In the genomic region with DNA sequence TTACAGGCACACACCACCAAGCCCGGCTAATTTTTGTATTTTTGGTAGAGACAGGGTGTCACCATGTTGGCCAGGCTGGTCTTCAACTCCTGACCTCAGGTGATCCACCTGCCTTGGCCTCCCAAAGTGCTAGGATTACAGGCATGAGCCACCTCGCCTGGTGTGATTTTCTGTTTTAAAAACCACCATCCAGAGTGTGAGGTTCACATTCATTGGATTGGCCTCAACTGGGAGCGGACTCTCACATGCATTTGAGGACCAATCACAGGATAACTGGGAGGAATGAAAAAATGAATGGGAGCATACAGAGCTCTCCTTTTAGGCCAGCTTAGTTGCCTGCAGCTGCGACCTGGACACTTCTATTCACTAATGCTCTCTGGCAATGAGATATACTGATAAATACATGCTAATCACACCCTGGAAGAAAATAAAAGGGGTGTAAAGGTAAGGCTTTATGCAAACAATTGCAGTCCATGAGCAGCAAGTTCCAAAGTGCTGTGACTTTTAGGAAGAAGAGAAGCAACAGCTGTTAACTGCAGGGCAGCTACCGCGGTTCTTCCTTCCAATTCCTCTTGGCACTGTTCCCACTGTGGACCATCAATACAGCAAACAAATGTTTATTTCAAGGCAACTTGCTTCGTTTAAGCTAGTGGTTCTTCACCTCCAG, we compare ENCODE assay signal across 24 cellular contexts. TPM values are rescaled to one million over a fixed set of nuclear protein-coding genes. Genes with fewer than 3 reads are reported as not detected.
DNase-seq lines count a peak whose midpoint lies in the region; ATAC-seq, FAIRE-seq and TF ChIP-seq lines count a peak whose summit lies in the region.
"Had no signal": no experiment of that assay in that cellular context is flagged by ENCODE, and none has a peak within 500 bp of the region (broad histone marks: within the 10 kb centered on the region; RNA-seq: fewer than 3 reads in every experiment).

No MANE protein-coding gene starts in this region.

- no peak for ATAC-seq in GM18873 (IDR thresholded peaks at IDR 0.05; ENCODE audit: low FRiP score, unreplicated experiment)
- ATAC-seq: activated CD4-positive, CD25-positive, alpha-beta regulatory T cell treated with anti-CD3 and anti-CD28 coated beads, Interleukin-2, amount 50 U/mL, for 24 hours; activated CD8-positive, alpha-beta T cell treated with anti-CD3 and anti-CD28 coated beads for 36 hours had no signal

- intact Hi-C loops in kidney (cut with DNase I): no loop called here

- DNase-seq in COLO668 (lab: John Stamatoyannopoulos, UW; ENCODE audit: unreplicated experiment): peak; percentile 19
- DNase-seq in NCI-H345 (lab: John Stamatoyannopoulos, UW): peak; percentile 45
- DNase-seq in kidney: no peak
- peak; percentile 30 for DNase-seq in pons (ENCODE audit: low spot score)
- DNase-seq in glomerular visceral epithelial cell (ENCODE audit: extremely low spot score): no peak
- DNase-seq in GM13977 (ENCODE audit: low spot score): no peak
- DNase-seq: activated CD8-positive, alpha-beta T cell treated with anti-CD3 and anti-CD28 coated beads for 36 hours; activated naive CD4-positive, alpha-beta T cell treated with anti-CD3 and anti-CD28 coated beads, Interleukin-2, amount 10 ng/mL, durations not matched to agents 7 days and 5 days; CD4-positive, CD25-positive, alpha-beta regulatory T cell; central memory CD4-positive, alpha-beta T cell; H9; heart left ventricle; immature natural killer cell; lower lobe of right lung; naive B cell; NCI-H1694 treated with DMSO at 0.1 percent for 48 hours; NCI-H226; PC-9; SHP77 treated with DMSO at 0.1 percent for 48 hours had no signal

- no peak overlapping the region for H3K4me3 ChIP-seq in kidney (ENCODE audit: low read length in 2 of 2)
- H3K4me3 ChIP-seq: ascending aorta, heart left ventricle, lower lobe of right lung, PC-9, right atrium auricular region had no signal

- peak overlapping the region; percentile 14 to 68 for H3K27ac ChIP-seq in kidney (ENCODE audit: low read depth in 2 of 2, low read length in 2 of 2)
- H3K27ac ChIP-seq: ascending aorta, heart left ventricle, lower lobe of right lung, PC-9, right atrium auricular region had no signal

- in situ Hi-C loops in GM13977 (cut with MboI; ENCODE audit: low pct_unique_long_range_greater_than_20kb, low sequenced_read_pairs, unreplicated experiment): no loop called here

- H3K9ac ChIP-seq in kidney (ENCODE audit: low read length in 2 of 2): no peak overlapping the region

- H3K36me3 ChIP-seq in kidney (ENCODE audit: control insufficient read depth in 1 of 2, insufficient read depth in 2 of 2, low read length in 2 of 2): no peaks in the 10 kb centered on the region
- H3K36me3 ChIP-seq: ascending aorta, right atrium auricular region had no signal

- no peak for FAIRE-seq in kidney (lab: Jason Lieb, UNC)
- FAIRE-seq: G401.6 had no signal

- no peaks in the 10 kb centered on the region for H3K9me3 ChIP-seq in kidney (ENCODE audit: control insufficient read depth in 1 of 2, low read length in 2 of 2)
- H3K9me3 ChIP-seq: ascending aorta, heart left ventricle, lower lobe of right lung, right atrium auricular region had no signal

- peaks cover 5 to 20% of the 10 kb centered on the region in 2 donors for H3K4me1 ChIP-seq in kidney (ENCODE audit: control insufficient read depth in 1 of 2, insufficient read depth in 1 of 2, low read depth in 1 of 2, low read length in 2 of 2)
- H3K4me1 ChIP-seq: ascending aorta, lower lobe of right lung, right atrium auricular region had no signal

- TF ChIP-seq CTCF in kidney (IDR thresholded peaks at IDR 0.05; ENCODE audit: borderline replicate concordance, extremely low read depth, insufficient read depth) (no peak), GM13977 (IDR thresholded peaks at IDR 0.05; ENCODE audit: extremely low read depth, insufficient read depth, missing control alignments) (no peak)

RNA-seq across cellular contexts. Expression of gene FZD5, which starts 49.4 kb away (rescaled TPM):
- 24.2 TPM for total RNA-seq in kidney
- 4.1 TPM for polyA plus RNA-seq in kidney (ENCODE audit: insufficient read depth, low read depth, low replicate concordance)

Comparison
In these comparisons a context has a peak if more than half of its experiments do, and no peak if none do; other contexts are left out.
1. DNase-seq: peak in COLO668 (single experiment), NCI-H345 (single experiment) and pons (single experiment); none in kidney (single experiment), glomerular visceral epithelial cell (single experiment) and GM13977 (single experiment).